17 cellular contexts compared by ENCODE assay signal in genomic region chr21:33754493-33754892, GRCh38.
DNase-seq lines count a peak whose midpoint lies in the region; ATAC-seq, FAIRE-seq and TF ChIP-seq lines count a peak whose summit lies in the region.
"Had no signal": no experiment of that assay in that cellular context is flagged by ENCODE, and none has a peak within 500 bp of the region (broad histone marks: within the 10 kb centered on the region; RNA-seq: fewer than 3 reads in every experiment).

No MANE protein-coding gene starts in this region.

- in situ Hi-C loops in HAP-1 (cut with MboI; ENCODE audit: low sequenced_read_pairs) = no loop called here

- H3K4me2 ChIP-seq in astrocyte (ENCODE audit: low read length) = no peak overlapping the region
- H3K4me2 ChIP-seq: BLaER1 treated with 17β-estradiol and CSF1 and Interleukin-3, amounts not matched to agents 10 nM and 100 nM had no signal

- H3K27ac ChIP-seq in astrocyte (ENCODE audit: low read depth, low read length) = no peak overlapping the region
- H3K27ac ChIP-seq in heart right ventricle = peak overlapping the region in 1 of 10 donors; percentile 16
- H3K27ac ChIP-seq: BLaER1 treated with 17β-estradiol and CSF1 and Interleukin-3, amounts not matched to agents 10 nM and 100 nM had no signal

- H3K79me2 ChIP-seq in astrocyte (ENCODE audit: insufficient read depth, low read length) = no peaks in the 10 kb centered on the region

- H3K27me3 ChIP-seq in astrocyte (ENCODE audit: insufficient read depth, low read length) (no peaks in the 10 kb centered on the region), heart right ventricle (no peaks in the 10 kb centered on the region), HAP-1 (ENCODE audit: low read depth) (no peaks in the 10 kb centered on the region)
- H3K27me3 ChIP-seq: BLaER1 treated with 17β-estradiol and CSF1 and Interleukin-3, amounts not matched to agents 10 nM and 100 nM had no signal

- WGBS in heart right ventricle, 2 donors = 52% methylated on average over 4 of the region's 4 CpGs

- no peaks in the 10 kb centered on the region for H3K9me3 Mint-ChIP-seq in astrocyte (ENCODE audit: unreplicated experiment)

- no peak overlapping the region for H3K27ac Mint-ChIP-seq in astrocyte (ENCODE audit: unreplicated experiment)

- peak; percentile 44 for DNase-seq in Ammon's horn (ENCODE audit: low spot score)
- DNase-seq in astrocyte (ENCODE audit: low read depth) = no peak
- DNase-seq in heart right ventricle = no peak
- peak; percentile 32 for DNase-seq in midbrain (lab: John Stamatoyannopoulos, UW)
- no peak for DNase-seq in NCI-H1105 (lab: John Stamatoyannopoulos, UW)
- no peak for DNase-seq in HAP-1 (ENCODE audit: low spot score in 2 of 2)
- DNase-seq: 8988T, DMS79 treated with DMSO at 0.1 percent for 48 hours, GDM1, NCI-H1417 treated with DMSO at 0.1 percent for 48 hours, NCI-H1930, NCI-H69, SIG-M5 had no signal

- no peak for TF ChIP-seq CTCF in astrocyte (IDR thresholded peaks at IDR 0.05; ENCODE audit: insufficient read depth, low read depth, low read length)
- TF ChIP-seq CTCF in heart right ventricle (IDR thresholded peaks at IDR 0.05) = no peak

- no peak overlapping the region for H3K9ac ChIP-seq in astrocyte (ENCODE audit: low read length)
- H3K9ac ChIP-seq: BLaER1 treated with 17β-estradiol and CSF1 and Interleukin-3, amounts not matched to agents 10 nM and 100 nM had no signal

- H3K4me1 ChIP-seq in astrocyte (ENCODE audit: insufficient read depth, low read length) (peaks cover 4% of the 10 kb centered on the region), heart right ventricle (peaks cover 0 to 38% (median 22%) of the 10 kb centered on the region in 9 donors), HAP-1 (no peaks in the 10 kb centered on the region; the same call in 1 of the 2 replicates)

- intact Hi-C loops in heart right ventricle (cut with DNase I) = loop anchor here in 2 of 10 donors (5.0 to 10.0 kb wide), 2 partner anchors 110 to 112 kb away; partner anchors contain the start of genes CRYZL1 (in 2 of the 2) and ITSN1 (in 2 of the 2)

- peaks cover 8% of the 10 kb centered on the region for H3K4me1 Mint-ChIP-seq in astrocyte (ENCODE audit: low read depth, unreplicated experiment)

- no peak overlapping the region for H2AFZ ChIP-seq in astrocyte (ENCODE audit: low read depth, low read length)

- H4K20me1 ChIP-seq in astrocyte (ENCODE audit: insufficient read depth, low read length) = no peaks in the 10 kb centered on the region
- H4K20me1 ChIP-seq: BLaER1 treated with 17β-estradiol and CSF1 and Interleukin-3, amounts not matched to agents 10 nM and 100 nM had no signal

- FAIRE-seq in astrocyte (lab: Jason Lieb, UNC) = peak; percentile 34
- FAIRE-seq: GM12878 had no signal

- H3K9me3 ChIP-seq in astrocyte (ENCODE audit: insufficient read depth, low read depth, low read length) = no peaks in the 10 kb centered on the region
- H3K9me3 ChIP-seq in heart right ventricle = no peaks in the 10 kb centered on the region
- H3K9me3 ChIP-seq in HAP-1 = no peaks in the 10 kb centered on the region
- H3K9me3 ChIP-seq: BLaER1 treated with 17β-estradiol and CSF1 and Interleukin-3, amounts not matched to agents 10 nM and 100 nM had no signal

- H3K4me3 Mint-ChIP-seq in astrocyte (ENCODE audit: unreplicated experiment) = no peak overlapping the region

- no peaks in the 10 kb centered on the region for H3K27me3 Mint-ChIP-seq in astrocyte (ENCODE audit: low read depth, unreplicated experiment)

- ATAC-seq in heart right ventricle (peak in 5 of 8 donors; percentile 29 to 82 (median 72)), GM18870 (IDR thresholded peaks at IDR 0.05; ENCODE audit: unreplicated experiment) (no peak), HG02884 (IDR thresholded peaks at IDR 0.05; ENCODE audit: unreplicated experiment) (no peak)
- ATAC-seq: GM12878 had no signal

- H3K4me3 ChIP-seq in astrocyte (ENCODE audit: insufficient read depth, low read depth, low read length) (no peak overlapping the region), heart right ventricle (no peak overlapping the region), HAP-1 (no peak overlapping the region)
- H3K4me3 ChIP-seq: BLaER1 treated with 17β-estradiol and CSF1 and Interleukin-3, amounts not matched to agents 10 nM and 100 nM; GM12878 had no signal

- H3K36me3 ChIP-seq in astrocyte (ENCODE audit: insufficient read depth, low read length) (peaks cover 4% of the 10 kb centered on the region), heart right ventricle (peaks cover 0 to 24% (median 0%) of the 10 kb centered on the region in 9 donors), HAP-1 (replicated peaks) (peaks cover 6% of the 10 kb centered on the region)

- peaks cover 15% of the 10 kb centered on the region for H3K36me3 Mint-ChIP-seq in astrocyte (ENCODE audit: low read depth, unreplicated experiment)

Comparison
In these comparisons a context has a peak if more than half of its experiments do, and no peak if none do; other contexts are left out.
1. DNase-seq: peak in Ammon's horn (single experiment) and midbrain (single experiment); none in astrocyte (single experiment), heart right ventricle (0 of 2), NCI-H1105 (single experiment) and HAP-1 (0 of 2).
2. ATAC-seq: peak in heart right ventricle (5 of 8); none in GM18870 (single experiment) and HG02884 (single experiment).